9 cellular contexts compared by ENCODE assay signal in the genomic region with DNA sequence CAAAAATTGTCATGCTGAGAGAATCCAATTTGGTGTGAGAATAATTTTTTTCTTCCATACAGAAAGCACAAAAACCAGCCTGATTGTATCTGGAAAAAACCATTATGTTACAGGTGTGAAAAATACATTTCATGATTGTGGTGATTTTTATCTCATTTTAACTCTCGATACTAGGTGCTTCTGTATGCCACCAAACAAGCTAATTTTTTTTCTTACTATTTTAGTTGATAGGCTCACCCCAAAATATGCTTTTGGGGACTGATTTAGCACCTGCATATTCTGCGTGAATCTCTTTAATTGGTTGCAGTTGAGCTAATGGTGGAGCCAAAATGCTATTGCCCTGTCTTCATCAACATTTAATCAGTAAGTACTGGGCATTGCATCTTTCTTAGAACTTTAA. TPM values are rescaled to one million over a fixed set of nuclear protein-coding genes. Genes with fewer than 3 reads are reported as not detected.
A peak's percentile ranks its signal among the peaks of the same experiment; 100 is the strongest.
DNase-seq lines count a peak whose midpoint lies in the region; TF ChIP-seq lines count a peak whose summit lies in the region.
"Had no signal": no experiment of that assay in that cellular context is flagged by ENCODE, and none has a peak within 500 bp of the region (broad histone marks: within the 10 kb centered on the region; RNA-seq: fewer than 3 reads in every experiment).

No MANE protein-coding gene starts in this region.

- no peak for TF ChIP-seq CTCF in KMS-11 (conservative IDR thresholded peaks at IDR 0.05; ENCODE audit: low read depth, low read length)
- no peak for TF ChIP-seq CTCF in choroid plexus epithelial cell (conservative IDR thresholded peaks at IDR 0.05; ENCODE audit: low read depth, low read length)
- no peak for TF ChIP-seq CTCF in neural cell (IDR thresholded peaks at IDR 0.05; ENCODE audit: poor library complexity, severe bottlenecking)

- no peak for TF ChIP-seq EP300 in neural cell (conservative IDR thresholded peaks at IDR 0.05; ENCODE audit: poor library complexity, severe bottlenecking)

- H3K4me2 ChIP-seq in BLaER1 (peak overlapping the region; percentile 91), KMS-11 (peak overlapping the region; percentile 87), neural cell (ENCODE audit: low read length) (peak overlapping the region; percentile 80)

- H3K4me1 ChIP-seq in BLaER1 (peaks cover 46% of the 10 kb centered on the region), KMS-11 (ENCODE audit: low read depth, poor library complexity, severe bottlenecking) (peaks cover 54% of the 10 kb centered on the region)

- H3K9ac ChIP-seq in BLaER1, result peak overlapping the region; percentile 98
- H3K9ac ChIP-seq in KMS-11, result peak overlapping the region; percentile 88; the same call in 1 of the 2 replicates
- peak overlapping the region; percentile 97 for H3K9ac ChIP-seq in neural cell (ENCODE audit: low read length)

- H3K36me3 ChIP-seq in BLaER1 (0 out of 2 replicates have a peak, but pooled peaks cover 4% of the 10 kb centered on the region), KMS-11 (ENCODE audit: insufficient read depth) (no peaks in the 10 kb centered on the region), neural cell (ENCODE audit: insufficient read depth, low read length) (no peaks in the 10 kb centered on the region)

- H3K79me2 ChIP-seq in KMS-11 (ENCODE audit: insufficient read depth, low read depth), result peaks cover 65% of the 10 kb centered on the region
- H3K79me2 ChIP-seq in neural cell (replicated peaks; ENCODE audit: insufficient read depth, low read length), result peaks cover 64% of the 10 kb centered on the region

- peak overlapping the region; percentile 94 for H3K4me3 ChIP-seq in BLaER1
- no peak overlapping the region for H3K4me3 ChIP-seq in KMS-11 (IDR thresholded peaks at IDR 0.05; ENCODE audit: insufficient read depth, low read depth, low read length)
- peak overlapping the region; percentile 80 for H3K4me3 ChIP-seq in choroid plexus epithelial cell (ENCODE audit: low read depth, low read length)
- H3K4me3 ChIP-seq in neural cell (ENCODE audit: low read length), result peak overlapping the region; percentile 81

- no peaks in the 10 kb centered on the region for H3K9me2 ChIP-seq in neural cell (ENCODE audit: insufficient read depth, low read length)

- H3K9me3 ChIP-seq in BLaER1 (no peaks in the 10 kb centered on the region), neural cell (ENCODE audit: low read length) (no peaks in the 10 kb centered on the region)

- peaks cover 3% of the 10 kb centered on the region for H3F3A ChIP-seq in neural cell (ENCODE audit: insufficient read depth, low read length, poor library complexity, severe bottlenecking)

- H3K27ac ChIP-seq in BLaER1 (peak overlapping the region; percentile 21), KMS-11 (peak overlapping the region; percentile 88; the same call in 1 of the 2 replicates), neural cell (ENCODE audit: low read length) (no peak overlapping the region)

- peaks cover 57% of the 10 kb centered on the region for H4K20me1 ChIP-seq in BLaER1
- peaks cover 16% of the 10 kb centered on the region for H4K20me1 ChIP-seq in KMS-11 (ENCODE audit: insufficient read depth)
- no peaks in the 10 kb centered on the region for H4K20me1 ChIP-seq in neural cell (ENCODE audit: insufficient read depth)

- H3K27me3 ChIP-seq in BLaER1, result no peaks in the 10 kb centered on the region
- no peaks in the 10 kb centered on the region for H3K27me3 ChIP-seq in KMS-11 (ENCODE audit: insufficient read depth, low read depth)
- H3K27me3 ChIP-seq in neural cell (ENCODE audit: insufficient read depth, low read depth, low read length), result no peaks in the 10 kb centered on the region

- TF ChIP-seq RAD21 in neural cell (conservative IDR thresholded peaks at IDR 0.05), result no peak

- H2AFZ ChIP-seq in KMS-11 (ENCODE audit: low read depth) (no peak overlapping the region), neural cell (ENCODE audit: low read depth, low read length) (no peak overlapping the region)

- DNase-seq in choroid plexus epithelial cell (ENCODE audit: low read depth), result no peak
- no peak for DNase-seq in COLO829 (ENCODE audit: low spot score)
- no peak for DNase-seq in cerebellar cortex (ENCODE audit: low spot score)
- no peak for DNase-seq in NCI-H1694 (lab: John Stamatoyannopoulos, UW)
- no peak for DNase-seq in activated effector memory CD4-positive, alpha-beta T cell treated with Interleukin-2 at 50 U/mL for 16 hours
- DNase-seq: activated CD8-positive, alpha-beta memory T cell treated with anti-CD3 and anti-CD28 coated beads, Interleukin-2, amount 50 U/mL, for 4 hours had no signal

TF ChIP-seq in neural cell, 6 proteins besides CTCF, POLR2A, EP300 and RAD21:
- TF ChIP-seq SMC3 (conservative IDR thresholded peaks at IDR 0.05; ENCODE audit: poor library complexity) (no peak), TAF1 (IDR thresholded peaks at IDR 0.05; ENCODE audit: low read depth) (no peak), MXI1 (conservative IDR thresholded peaks at IDR 0.05; ENCODE audit: poor library complexity, severe bottlenecking) (no peak), POLR2AphosphoS5 (IDR thresholded peaks at IDR 0.05) (no peak), EZH2 (IDR thresholded peaks at IDR 0.05; ENCODE audit: borderline replicate concordance, insufficient read depth, low read length, poor library complexity, severe bottlenecking) (no peak)
- TF ChIP-seq, protein P1, sequence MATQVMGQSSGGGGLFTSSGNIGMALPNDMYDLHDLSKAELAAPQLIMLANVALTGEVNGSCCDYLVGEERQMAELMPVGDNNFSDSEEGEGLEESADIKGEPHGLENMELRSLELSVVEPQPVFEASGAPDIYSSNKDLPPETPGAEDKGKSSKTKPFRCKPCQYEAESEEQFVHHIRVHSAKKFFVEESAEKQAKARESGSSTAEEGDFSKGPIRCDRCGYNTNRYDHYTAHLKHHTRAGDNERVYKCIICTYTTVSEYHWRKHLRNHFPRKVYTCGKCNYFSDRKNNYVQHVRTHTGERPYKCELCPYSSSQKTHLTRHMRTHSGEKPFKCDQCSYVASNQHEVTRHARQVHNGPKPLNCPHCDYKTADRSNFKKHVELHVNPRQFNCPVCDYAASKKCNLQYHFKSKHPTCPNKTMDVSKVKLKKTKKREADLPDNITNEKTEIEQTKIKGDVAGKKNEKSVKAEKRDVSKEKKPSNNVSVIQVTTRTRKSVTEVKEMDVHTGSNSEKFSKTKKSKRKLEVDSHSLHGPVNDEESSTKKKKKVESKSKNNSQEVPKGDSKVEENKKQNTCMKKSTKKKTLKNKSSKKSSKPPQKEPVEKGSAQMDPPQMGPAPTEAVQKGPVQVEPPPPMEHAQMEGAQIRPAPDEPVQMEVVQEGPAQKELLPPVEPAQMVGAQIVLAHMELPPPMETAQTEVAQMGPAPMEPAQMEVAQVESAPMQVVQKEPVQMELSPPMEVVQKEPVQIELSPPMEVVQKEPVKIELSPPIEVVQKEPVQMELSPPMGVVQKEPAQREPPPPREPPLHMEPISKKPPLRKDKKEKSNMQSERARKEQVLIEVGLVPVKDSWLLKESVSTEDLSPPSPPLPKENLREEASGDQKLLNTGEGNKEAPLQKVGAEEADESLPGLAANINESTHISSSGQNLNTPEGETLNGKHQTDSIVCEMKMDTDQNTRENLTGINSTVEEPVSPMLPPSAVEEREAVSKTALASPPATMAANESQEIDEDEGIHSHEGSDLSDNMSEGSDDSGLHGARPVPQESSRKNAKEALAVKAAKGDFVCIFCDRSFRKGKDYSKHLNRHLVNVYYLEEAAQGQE (IDR thresholded peaks at IDR 0.05; ENCODE audit: borderline replicate concordance), result no peak

RNA-seq across cellular contexts. Expression of a gene that starts 1.9 kb away (rescaled TPM):
- polyA plus RNA-seq in neural cell, result 253 and 314 TPM in 2 replicates
- 228 and 259 TPM in 2 replicates for polyA minus RNA-seq in neural cell
